Comparison of ENCODE assay signal across 8 cellular contexts in the genomic region with DNA sequence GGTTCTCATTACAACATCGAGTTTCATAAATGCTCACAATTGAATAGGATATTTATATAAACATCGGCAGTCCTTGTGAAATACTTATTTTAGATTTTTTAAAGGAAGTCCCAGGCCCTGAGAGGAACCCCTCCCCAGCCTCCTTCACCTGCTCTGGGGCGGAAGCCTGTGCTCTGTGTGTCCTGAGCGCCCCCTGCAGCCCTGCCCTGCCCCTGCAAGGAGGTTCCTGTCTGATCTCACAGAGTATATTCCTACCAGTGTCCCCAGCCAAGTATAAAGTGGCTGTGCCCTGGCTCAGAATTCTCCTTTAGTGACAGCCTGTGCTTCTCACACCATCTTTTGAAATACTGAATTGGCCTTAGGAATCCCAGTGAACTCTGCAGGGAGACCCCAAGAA.
A peak's percentile ranks its signal among the peaks of the same experiment; 100 is the strongest.
DNase-seq lines count a peak whose midpoint lies in the region; ATAC-seq and TF ChIP-seq lines count a peak whose summit lies in the region.

No MANE protein-coding gene starts in this region.

- no peak for TF ChIP-seq EP300 in ovary (IDR thresholded peaks at IDR 0.05)

- WGBS in ovary, 3 donors, result 37 to 45% (median 44%) methylated on average over 4 of the region's 4 CpGs

- ATAC-seq in naive B cell (ENCODE audit: low read depth in 2 of 2) (peak; percentile 64 to 68), HG03280 (IDR thresholded peaks at IDR 0.05; ENCODE audit: unreplicated experiment) (no peak), GM19397 (IDR thresholded peaks at IDR 0.05; ENCODE audit: unreplicated experiment) (no peak)

- H3K4me3 ChIP-seq in NB4 (ENCODE audit: low read depth, low read length), result no peak overlapping the region
- no peak overlapping the region for H3K4me3 ChIP-seq in ovary

- DNase-seq in AML-193 (lab: John Stamatoyannopoulos, UW), result peak; percentile 3 to 10
- peak; percentile 12 for DNase-seq in NB4 (ENCODE audit: low read depth)
- peak; percentile 61 for DNase-seq in activated T-cell treated with anti-CD3 and anti-CD28 coated beads for 1 hour (ENCODE audit: low read depth)
- DNase-seq in naive B cell, result peak; percentile 23
- no peak for DNase-seq in NCI-H1694 (lab: John Stamatoyannopoulos, UW)
- DNase-seq in ovary, result no peak

- H3K27ac ChIP-seq in ovary, result no peak overlapping the region

- H3K36me3 ChIP-seq in ovary, result no peaks in the 10 kb centered on the region

- H3K9me3 ChIP-seq in ovary, result no peaks in the 10 kb centered on the region

- intact Hi-C loops in ovary (cut with DNase I), result no loop called here

- no peaks in the 10 kb centered on the region for H3K27me3 Mint-ChIP-seq in naive B cell

- H3K27me3 ChIP-seq in ovary, result no peaks in the 10 kb centered on the region

- no peaks in the 10 kb centered on the region for H3K9me3 Mint-ChIP-seq in naive B cell

- no peaks in the 10 kb centered on the region for H3K36me3 Mint-ChIP-seq in naive B cell

- no peaks in the 10 kb centered on the region for H3K4me1 ChIP-seq in ovary (ENCODE audit: insufficient read depth)

- peaks cover 0 to 3% (median 0%) of the 10 kb centered on the region in 3 donors for H3K4me1 Mint-ChIP-seq in naive B cell

- H3K27ac Mint-ChIP-seq in naive B cell, result no peak overlapping the region

- no peak for TF ChIP-seq POLR2A in NB4 (IDR thresholded peaks at IDR 0.05; ENCODE audit: extremely low read depth, insufficient read length)
- no peak for TF ChIP-seq POLR2A in ovary (IDR thresholded peaks at IDR 0.05)

- TF ChIP-seq CTCF in NB4 (IDR thresholded peaks at IDR 0.05; ENCODE audit: low read depth, low read length), result peak; percentile 39
- TF ChIP-seq CTCF in ovary (IDR thresholded peaks at IDR 0.05), result no peak

- peak overlapping the region in 4 of 8 donors; percentile 5 to 66 (median 29) for H3K4me3 Mint-ChIP-seq in naive B cell

Comparison
In these comparisons a context has a peak if more than half of its experiments do, and no peak if none do; other contexts are left out.
1. DNase-seq: peak in AML-193 (2 of 2), NB4 (single experiment), activated T-cell treated with anti-CD3 and anti-CD28 coated beads for 1 hour (single experiment) and naive B cell (single experiment); none in NCI-H1694 (single experiment) and ovary (0 of 5).
2. ATAC-seq: peak in naive B cell (2 of 2); none in HG03280 (single experiment) and GM19397 (single experiment).